Comparison of ENCODE assay signal across 1 cellular context in the genomic region with DNA sequence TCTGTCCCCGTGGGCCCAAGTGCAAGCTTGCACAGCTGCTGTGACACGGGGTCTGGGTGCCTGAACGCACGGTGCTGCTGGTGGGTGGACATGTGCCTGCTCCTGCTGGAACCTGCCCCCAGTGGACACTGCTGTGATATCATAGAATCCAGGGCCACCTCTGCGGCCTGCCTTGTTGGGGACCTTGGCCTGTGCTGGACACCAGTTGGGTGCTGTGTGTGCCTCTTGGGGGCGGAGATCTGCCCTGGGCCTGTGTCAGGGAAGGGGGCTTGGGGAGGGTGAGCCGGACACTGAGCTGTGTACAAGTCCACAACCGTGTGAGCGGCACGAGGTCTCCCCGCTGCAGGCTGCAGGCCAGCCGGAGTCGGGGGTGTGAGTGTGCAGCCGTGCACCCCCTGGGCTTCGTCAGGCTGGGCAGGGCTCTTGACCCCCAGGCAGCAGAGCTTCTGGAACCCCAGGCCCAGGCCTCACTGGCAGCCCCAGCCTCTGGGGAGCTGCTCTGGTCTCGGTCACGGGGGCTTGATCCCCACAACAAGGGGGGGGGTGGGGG.
A peak's percentile ranks its signal among the peaks of the same experiment; 100 is the strongest.
TF ChIP-seq lines count a peak whose summit lies in the region.

No MANE protein-coding gene starts in this region.

TF ChIP-seq in K562, 482 proteins besides CTCF, POLR2A, EP300 and RAD21:
- TF ChIP-seq RBM39 (optimal IDR thresholded peaks at IDR 0.05; ENCODE audit: low read depth, low read length) (no peak), POLR2G (IDR thresholded peaks at IDR 0.05; ENCODE audit: low read depth, low read length) (peak; percentile 72), PTBP1 (IDR thresholded peaks at IDR 0.05; ENCODE audit: low read depth, low read length) (peak; percentile 11; the same call in 1 of the 2 replicates), POLR2AphosphoS2 (IDR thresholded peaks at IDR 0.05; ENCODE audit: low read length) (0 out of 2 replicates have a peak, but pooled peaks have one; percentile 24), RNF2 (IDR thresholded peaks at IDR 0.05) (no peak), SIN3A (IDR thresholded peaks at IDR 0.05; ENCODE audit: borderline replicate concordance in 2 of 2, control insufficient read depth in 1 of 2, low read depth in 2 of 2, low read length in 2 of 2) (no peak), RBM22 (IDR thresholded peaks at IDR 0.05; ENCODE audit: low read depth, low read length, poor library complexity, severe bottlenecking) (peak; percentile 63), CREB3L1 (IDR thresholded peaks at IDR 0.05; ENCODE audit: borderline replicate concordance, low read depth) (no peak), MIER1 (IDR thresholded peaks at IDR 0.05; ENCODE audit: low read depth) (no peak), RBFOX2 (IDR thresholded peaks at IDR 0.05; ENCODE audit: low read depth, low read length) (peak; percentile 47; the same call in 1 of the 2 replicates), LEF1 (IDR thresholded peaks at IDR 0.05) (no peak)
